ENCODE assay signal across 26 cellular contexts in genomic region chr3:90044417-90044816, GRCh38.
"Had no signal": no experiment of that assay in that cellular context is flagged by ENCODE, and none has a peak within 500 bp of the region (broad histone marks: within the 10 kb centered on the region; RNA-seq: fewer than 3 reads in every experiment).

No MANE protein-coding gene starts in this region.

- H3K4me1 Mint-ChIP-seq: immature natural killer cell; naive B cell; natural killer cell; nephron progenitor cell; neural progenitor cell; stimulated activated effector memory CD8-positive, alpha-beta T cell treated with anti-CD3 and anti-CD28 coated beads, Interleukin-12 subunit alpha, Interleukin-12 subunit beta, amount 100 ng/mL, for 72 hours; stimulated activated naive CD8-positive, alpha-beta T cell treated with anti-CD3 and anti-CD28 coated beads, Interleukin-15, amount 100 ng/mL, for 72 hours had no signal

- H2AFZ ChIP-seq: neural progenitor cell had no signal

- H3K4me1 ChIP-seq: left ventricle myocardium inferior, neural progenitor cell, right atrium auricular region, spleen, tibial nerve, uterus had no signal

- H3K36me3 ChIP-seq: left ventricle myocardium inferior, neural progenitor cell, neutrophil, right atrium auricular region, spleen, tibial nerve, uterus had no signal

- H3K4me3 Mint-ChIP-seq: immature natural killer cell; mesothelial cell of epicardium; naive B cell; natural killer cell; nephron progenitor cell; neural progenitor cell; stimulated activated effector memory CD8-positive, alpha-beta T cell treated with anti-CD3 and anti-CD28 coated beads, Interleukin-12 subunit alpha, Interleukin-12 subunit beta, amount 100 ng/mL, for 72 hours; stimulated activated naive CD8-positive, alpha-beta T cell treated with anti-CD3 and anti-CD28 coated beads, Interleukin-15, amount 100 ng/mL, for 72 hours; type B pancreatic cell had no signal

- H3K27me3 ChIP-seq: neural progenitor cell, neutrophil, right atrium auricular region, spleen, tibial nerve, uterus had no signal

- H3K9me3 Mint-ChIP-seq: mesothelial cell of epicardium, type B pancreatic cell had no signal

- H3K27ac Mint-ChIP-seq: immature natural killer cell; mesothelial cell of epicardium; natural killer cell; nephron progenitor cell; neural progenitor cell; progenitor cell of endocrine pancreas; stimulated activated effector memory CD8-positive, alpha-beta T cell treated with anti-CD3 and anti-CD28 coated beads, Interleukin-12 subunit alpha, Interleukin-12 subunit beta, amount 100 ng/mL, for 72 hours; stimulated activated naive CD8-positive, alpha-beta T cell treated with anti-CD3 and anti-CD28 coated beads, Interleukin-15, amount 100 ng/mL, for 72 hours; type B pancreatic cell had no signal

- FAIRE-seq: islet of Langerhans had no signal

- H3K4me3 ChIP-seq: left ventricle myocardium inferior, lung, neural progenitor cell, right atrium auricular region, skin epidermis, spleen, tibial nerve, uterus had no signal

- ATAC-seq: natural killer cell; sciatic nerve; stimulated activated effector memory CD8-positive, alpha-beta T cell treated with anti-CD3 and anti-CD28 coated beads, Interleukin-12 subunit alpha, Interleukin-12 subunit beta, amount 100 ng/mL, for 72 hours; stimulated activated naive CD8-positive, alpha-beta T cell treated with anti-CD3 and anti-CD28 coated beads, Interleukin-15, amount 100 ng/mL, for 72 hours had no signal

- H3K9me3 ChIP-seq: left ventricle myocardium inferior, neutrophil, right atrium auricular region, spleen, tibial nerve, uterus had no signal

- H3K27me3 Mint-ChIP-seq: naive B cell; progenitor cell of endocrine pancreas; stimulated activated naive CD8-positive, alpha-beta T cell treated with anti-CD3 and anti-CD28 coated beads, Interleukin-15, amount 100 ng/mL, for 72 hours had no signal

- H3K36me3 Mint-ChIP-seq: mesothelial cell of epicardium; naive B cell; natural killer cell; neural progenitor cell; stimulated activated effector memory CD8-positive, alpha-beta T cell treated with anti-CD3 and anti-CD28 coated beads, Interleukin-12 subunit alpha, Interleukin-12 subunit beta, amount 100 ng/mL, for 72 hours; type B pancreatic cell had no signal

- H3K9ac ChIP-seq: neural progenitor cell had no signal

- DNase-seq: hypothalamus; immature natural killer cell; left ventricle myocardium inferior; mesendoderm; naive B cell; natural killer cell; nephron progenitor cell; occipital lobe; spleen; stimulated activated CD4-positive, alpha-beta T cell treated with anti-CD3 and anti-CD28 coated beads, Interleukin-4, amount 100 ng/mL, for 24 hours; stimulated activated naive CD4-positive, alpha-beta T cell treated with Interleukin-2 at 50 U/mL for 16 hours; stimulated activated naive CD8-positive, alpha-beta T cell treated with anti-CD3 and anti-CD28 coated beads, Interleukin-15, amount 100 ng/mL, for 72 hours; substantia nigra; uterus had no signal

- H3K4me2 ChIP-seq: neural progenitor cell had no signal

- H3K27ac ChIP-seq: left ventricle myocardium inferior, neural progenitor cell, neutrophil, right atrium auricular region, skin epidermis, spleen, tibial nerve, uterus had no signal
